In the genomic region with DNA sequence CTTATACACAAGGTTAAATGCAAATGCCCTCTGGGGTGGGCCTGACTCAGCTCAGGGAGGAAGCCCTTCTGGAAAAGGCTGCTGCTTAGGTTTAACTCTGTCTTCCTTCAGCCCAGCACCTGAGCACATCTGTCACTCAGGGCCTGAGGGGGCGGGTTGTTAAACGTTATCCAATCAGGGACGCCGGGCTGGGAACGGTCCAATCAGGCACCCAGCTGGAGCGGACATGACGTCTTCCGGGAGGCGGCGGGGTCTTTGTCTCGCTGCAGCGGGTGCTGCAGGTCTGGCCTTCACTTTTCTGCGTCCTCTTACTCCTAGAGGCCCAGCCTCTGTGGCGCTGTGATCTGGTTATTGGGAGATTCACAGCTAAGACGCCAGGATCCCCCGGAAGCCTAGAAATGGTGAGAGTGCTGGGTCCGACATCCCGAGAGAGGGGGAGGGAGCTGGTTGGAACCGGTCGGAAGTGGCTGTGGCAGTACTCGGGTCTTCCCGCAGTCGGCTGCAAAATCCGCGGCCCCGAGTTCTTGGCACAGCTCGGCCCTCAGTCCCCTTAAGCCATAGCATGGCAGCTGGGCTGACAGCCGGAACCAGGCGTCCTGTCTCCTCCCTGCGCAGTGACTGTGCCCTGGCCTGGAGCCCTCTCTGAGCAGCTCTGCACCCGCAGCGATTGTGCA, we compare ENCODE assay signal across 8 cellular contexts. TPM values are rescaled to one million over a fixed set of nuclear protein-coding genes. Genes with fewer than 3 reads are reported as not detected.
DNase-seq lines count a peak whose midpoint lies in the region; ATAC-seq and TF ChIP-seq lines count a peak whose summit lies in the region.

A gene (plus strand): TSS at position 258 of the 674 bp plus-strand sequence. CDS start 141 bp downstream, at position 399.

- H3K27me3 ChIP-seq in left lung, result no peaks in the 10 kb centered on the region

- H3K4me1 Mint-ChIP-seq in CD14-positive monocyte, result peaks cover 18% of the 10 kb centered on the region

- H3K9me3 ChIP-seq in left lung, result no peaks in the 10 kb centered on the region

- ATAC-seq in GM19395 (IDR thresholded peaks at IDR 0.05; ENCODE audit: unreplicated experiment) (peak; percentile 100), HG03558 (IDR thresholded peaks at IDR 0.05; ENCODE audit: extremely low read depth, unreplicated experiment) (peak; percentile 100), left lung (peak; percentile 100)

- DNase-seq in CD14-positive monocyte (ENCODE audit: low spot score) (peak; percentile 82), NCI-H748 (lab: John Stamatoyannopoulos, UW; ENCODE audit: unreplicated experiment) (peak; percentile 98), dermis blood vessel endothelial cell (peak; percentile 96), left lung (peak; percentile 92 to 95)
- peak; percentile 82 to 95 for DNase-seq in activated CD4-positive, alpha-beta T cell treated with anti-CD3 and anti-CD28 coated beads, Interleukin-2, amount 50 U/mL, for 24 hours (ENCODE audit: low read depth in 1 of 2, low spot score in 1 of 2)
- DNase-seq in stimulated activated CD4-positive, alpha-beta T cell treated with anti-CD3 and anti-CD28 coated beads, Interleukin-2, amount 100 ng/mL, for 4 hours (ENCODE audit: low read depth), result peak; percentile 88

- intact Hi-C loops in CD14-positive monocyte (cut with micrococcal nuclease) (loop anchor here in 1 of 2 donors (10.0 kb wide), 2 partner anchors 480 to 580 kb away; a partner anchor contains a TSS), left lung (cut with DNase I) (no loop called here)

- peak within 1 kb of the TSS; percentile 96 to 99 for H3K4me3 Mint-ChIP-seq in CD14-positive monocyte

- peaks cover 0 to 15% of the 10 kb centered on the region in 2 donors for H3K36me3 ChIP-seq in left lung

- H3K4me1 ChIP-seq in left lung, result peaks cover 0 to 15% of the 10 kb centered on the region in 2 donors

- peaks cover 6 to 33% (median 25%) of the 10 kb centered on the region in 7 donors for H3K9me3 Mint-ChIP-seq in CD14-positive monocyte

- peak within 1 kb of the TSS; percentile 72 to 85 for H3K27ac ChIP-seq in left lung

- TF ChIP-seq CTCF in CD14-positive monocyte (IDR thresholded peaks at IDR 0.05) (no peak), left lung (IDR thresholded peaks at IDR 0.05) (no peak)

- peak within 1 kb of the TSS; percentile 80 to 96 (median 92) for H3K27ac Mint-ChIP-seq in CD14-positive monocyte

- H3K4me3 ChIP-seq in left lung, result peak within 1 kb of the TSS; percentile 75 to 79

- peaks cover 13 to 26% of the 10 kb centered on the region in 2 donors for H3K36me3 Mint-ChIP-seq in CD14-positive monocyte

- H3K27me3 Mint-ChIP-seq in CD14-positive monocyte (ENCODE audit: low read depth in 3 of 3), result peaks cover 0 to 7% (median 4%) of the 10 kb centered on the region in 3 donors

RNA-seq across cellular contexts. Expression of the gene that starts here (rescaled TPM):
- polyA plus RNA-seq in CD14-positive monocyte, result 1 to 10 TPM; 1.1 TPM
- total RNA-seq in dermis blood vessel endothelial cell (5.1 and 9.4 TPM in 2 replicates), left lung (1 to 10 TPM; 6.0 to 6.6 TPM)

Comparison
In these comparisons a context has a peak if more than half of its experiments do, and no peak if none do; other contexts are left out.
1. Peak in every context shown above with its lines: DNase-seq, ATAC-seq, H3K4me3 ChIP-seq and H3K27ac ChIP-seq.